Comparison of ENCODE assay signal across 1 cellular context in the genomic region with DNA sequence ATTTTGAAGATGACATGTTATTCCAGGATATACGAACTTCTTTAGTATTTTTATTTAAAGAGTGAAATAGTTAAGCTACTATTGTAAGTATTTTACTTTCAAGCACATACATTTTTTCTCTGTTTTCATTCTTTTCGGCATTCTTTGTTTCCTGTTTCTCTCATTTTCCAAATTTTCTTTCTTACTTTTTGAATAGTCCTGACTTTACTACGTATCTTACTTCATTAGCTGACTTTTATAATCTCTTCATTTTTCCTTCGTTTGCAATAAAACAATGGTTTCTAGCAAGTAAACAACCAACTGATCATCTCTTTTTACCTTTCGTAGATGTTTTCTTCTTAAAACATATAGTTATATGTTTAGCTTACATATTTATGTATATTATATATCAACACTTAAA.
TF ChIP-seq lines count a peak whose summit lies in the region.

No MANE protein-coding gene starts in this region.

TF ChIP-seq in K562, 482 proteins besides CTCF, POLR2A, EP300 and RAD21 (continued from another document):
- no peak for TF ChIP-seq FIP1L1 (IDR thresholded peaks at IDR 0.05; ENCODE audit: low read depth, low read length, poor library complexity, severe bottlenecking)
- TF ChIP-seq THRAP3 (IDR thresholded peaks at IDR 0.05; ENCODE audit: borderline replicate concordance): 0 out of 2 replicates have a peak, but pooled peaks have one; percentile 68
- TF ChIP-seq, protein P1, sequence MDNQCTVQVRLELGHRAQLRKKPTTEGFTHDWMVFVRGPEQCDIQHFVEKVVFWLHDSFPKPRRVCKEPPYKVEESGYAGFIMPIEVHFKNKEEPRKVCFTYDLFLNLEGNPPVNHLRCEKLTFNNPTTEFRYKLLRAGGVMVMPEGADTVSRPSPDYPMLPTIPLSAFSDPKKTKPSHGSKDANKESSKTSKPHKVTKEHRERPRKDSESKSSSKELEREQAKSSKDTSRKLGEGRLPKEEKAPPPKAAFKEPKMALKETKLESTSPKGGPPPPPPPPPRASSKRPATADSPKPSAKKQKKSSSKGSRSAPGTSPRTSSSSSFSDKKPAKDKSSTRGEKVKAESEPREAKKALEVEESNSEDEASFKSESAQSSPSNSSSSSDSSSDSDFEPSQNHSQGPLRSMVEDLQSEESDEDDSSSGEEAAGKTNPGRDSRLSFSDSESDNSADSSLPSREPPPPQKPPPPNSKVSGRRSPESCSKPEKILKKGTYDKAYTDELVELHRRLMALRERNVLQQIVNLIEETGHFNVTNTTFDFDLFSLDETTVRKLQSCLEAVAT (IDR thresholded peaks at IDR 0.05): peak; percentile 53 to 63
- TF ChIP-seq, protein P2, sequence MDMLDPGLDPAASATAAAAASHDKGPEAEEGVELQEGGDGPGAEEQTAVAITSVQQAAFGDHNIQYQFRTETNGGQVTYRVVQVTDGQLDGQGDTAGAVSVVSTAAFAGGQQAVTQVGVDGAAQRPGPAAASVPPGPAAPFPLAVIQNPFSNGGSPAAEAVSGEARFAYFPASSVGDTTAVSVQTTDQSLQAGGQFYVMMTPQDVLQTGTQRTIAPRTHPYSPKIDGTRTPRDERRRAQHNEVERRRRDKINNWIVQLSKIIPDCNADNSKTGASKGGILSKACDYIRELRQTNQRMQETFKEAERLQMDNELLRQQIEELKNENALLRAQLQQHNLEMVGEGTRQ (CRISPR knock-in tag; IDR thresholded peaks at IDR 0.05): no peak
- no peak for TF ChIP-seq RCOR1 (IDR thresholded peaks at IDR 0.05; ENCODE audit: borderline replicate concordance in 1 of 2, low read depth in 2 of 2, low read length in 2 of 2)
- TF ChIP-seq NR2C2 (CRISPR knock-in tag; IDR thresholded peaks at IDR 0.05): no peak
- TF ChIP-seq NR2C2 (tag; IDR thresholded peaks at IDR 0.05): no peak
